35 cellular contexts compared by ENCODE assay signal in the genomic region with DNA sequence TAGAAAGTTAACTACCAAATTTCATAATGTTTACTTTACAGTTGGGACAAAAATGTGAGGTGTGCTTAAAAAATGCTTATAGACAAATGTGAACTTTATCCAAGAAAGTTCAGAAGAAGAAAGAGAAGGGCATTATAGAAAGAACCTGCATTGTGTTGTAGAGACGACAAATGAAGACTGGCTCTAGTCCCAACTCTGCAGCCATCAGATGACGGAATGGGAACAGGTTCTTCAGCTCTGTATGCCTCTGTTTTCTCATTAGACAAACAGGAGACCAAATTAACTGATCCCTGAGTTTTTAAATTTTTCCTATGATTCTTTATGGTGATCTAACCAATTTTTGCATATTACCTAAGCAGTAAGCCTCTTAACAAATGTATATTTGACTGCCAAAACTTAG. TPM values are rescaled to one million over a fixed set of nuclear protein-coding genes. Genes with fewer than 3 reads are reported as not detected.
"Had no signal": no experiment of that assay in that cellular context is flagged by ENCODE, and none has a peak within 500 bp of the region (broad histone marks: within the 10 kb centered on the region; RNA-seq: fewer than 3 reads in every experiment).

No MANE protein-coding gene starts in this region.

- H3K4me3 Mint-ChIP-seq: activated CD4-positive, alpha-beta memory T cell treated with anti-CD3 and anti-CD28 coated beads for 36 hours; activated CD4-positive, alpha-beta T cell treated with anti-CD3 and anti-CD28 coated beads for 36 hours; activated CD4-positive, alpha-beta T cell treated with anti-CD3 and anti-CD28 coated beads, Interleukin-2, amount 10 ng/mL, durations not matched to agents 24 days and 14 days; activated CD8-positive, alpha-beta memory T cell treated with anti-CD3 and anti-CD28 coated beads, Interleukin-2, amount 10 ng/mL, durations not matched to agents 7 days and 5 days; activated CD8-positive, alpha-beta T cell treated with anti-CD3 and anti-CD28 coated beads, Interleukin-2, amount 10 ng/mL, durations not matched to agents 7 days and 5 days; activated naive CD4-positive, alpha-beta T cell treated with anti-CD3 and anti-CD28 coated beads for 36 hours; activated naive CD4-positive, alpha-beta T cell treated with anti-CD3 and anti-CD28 coated beads, Interleukin-2, amount 50 U/mL, for 24 hours; activated naive CD8-positive, alpha-beta T cell treated with anti-CD3 and anti-CD28 coated beads for 36 hours; activated naive CD8-positive, alpha-beta T cell treated with anti-CD3 and anti-CD28 coated beads, Interleukin-2, amount 50 U/mL, for 24 hours; activated T-helper 1 cell treated with anti-CD3 and anti-CD28 coated beads, Interleukin-12 subunit alpha, Interleukin-12 subunit beta, Interleukin-2, Interleukin-4 antibody, amounts not matched to agents 30 ng/mL and 10 ng/mL and 1 ng/mL, durations not matched to agents 14 hours and 24 hours and 36 hours; T-cell; T-helper 1 cell treated with Interleukin-12 subunit alpha and Interleukin-12 subunit beta and Interleukin-4 antibody, amounts not matched to agents 30 μg/mL and 1 μg/mL, for 36 hours had no signal

- DNase-seq: activated CD4-positive, alpha-beta memory T cell treated with anti-CD3 and anti-CD28 coated beads for 36 hours; activated CD4-positive, alpha-beta T cell treated with anti-CD3 and anti-CD28 coated beads for 36 hours; activated CD4-positive, alpha-beta T cell treated with anti-CD3 and anti-CD28 coated beads, Interleukin-2, amount 10 ng/mL, durations not matched to agents 24 days and 14 days; activated CD4-positive, CD25-positive, alpha-beta regulatory T cell; activated CD4-positive, CD25-positive, alpha-beta regulatory T cell treated with anti-CD3 and anti-CD28 coated beads, Interleukin-2, amount 50 U/mL, for 72 hours; activated CD8-positive, alpha-beta memory T cell treated with anti-CD3 and anti-CD28 coated beads, Interleukin-2, amount 10 ng/mL, durations not matched to agents 7 days and 5 days; activated CD8-positive, alpha-beta memory T cell treated with anti-CD3 and anti-CD28 coated beads, Interleukin-2, amount 50 U/mL, for 4 hours; activated CD8-positive, alpha-beta T cell treated with anti-CD3 and anti-CD28 coated beads, Interleukin-2, amount 10 ng/mL, durations not matched to agents 7 days and 5 days; activated effector memory CD4-positive, alpha-beta T cell treated with anti-CD3 and anti-CD28 coated beads, Interleukin-2, amount 50 U/mL, for 16 hours; activated naive CD4-positive, alpha-beta T cell treated with anti-CD3 and anti-CD28 coated beads for 36 hours; activated naive CD8-positive, alpha-beta T cell treated with anti-CD3 and anti-CD28 coated beads for 36 hours; activated naive CD8-positive, alpha-beta T cell treated with anti-CD3 and anti-CD28 coated beads, Interleukin-2, amount 50 U/mL, for 24 hours; activated T-cell treated with anti-CD3 and anti-CD28 coated beads, Interleukin-2, amount 50 U/mL, for 1 hour; activated T-cell treated with anti-CD3 and anti-CD28 coated beads, Interleukin-2, amount 50 U/mL, for 48 hours; adrenal gland; amygdala; aorta; body of pancreas; central memory CD4-positive, alpha-beta T cell; cerebellar nuclear complex; colonic mucosa; effector CD8-positive, alpha-beta T cell; esophagus squamous epithelium; foreskin melanocyte; T-cell; T-helper 9 cell had no signal

- H3K9me3 Mint-ChIP-seq: activated CD4-positive, alpha-beta memory T cell treated with anti-CD3 and anti-CD28 coated beads for 36 hours; activated CD4-positive, alpha-beta T cell treated with anti-CD3 and anti-CD28 coated beads, Interleukin-2, amount 10 ng/mL, durations not matched to agents 24 days and 14 days; activated naive CD4-positive, alpha-beta T cell treated with anti-CD3 and anti-CD28 coated beads, Interleukin-2, amount 50 U/mL, for 24 hours; activated naive CD8-positive, alpha-beta T cell treated with anti-CD3 and anti-CD28 coated beads for 36 hours; activated naive CD8-positive, alpha-beta T cell treated with anti-CD3 and anti-CD28 coated beads, Interleukin-2, amount 50 U/mL, for 24 hours; activated T-helper 1 cell treated with anti-CD3 and anti-CD28 coated beads, Interleukin-12 subunit alpha, Interleukin-12 subunit beta, Interleukin-2, Interleukin-4 antibody, amounts not matched to agents 30 ng/mL and 10 ng/mL and 1 ng/mL, durations not matched to agents 14 hours and 24 hours and 36 hours; activated T-helper 2 cell treated with anti-CD3 and anti-CD28 coated beads, Interferon-gamma antibody, Interleukin-2, Interleukin-4, amounts not matched to agents 10 μg/mL and 5 μg/mL and 100 μg/mL, durations not matched to agents 14 hours and 24 hours and 36 hours; T-helper 1 cell treated with Interleukin-12 subunit alpha and Interleukin-12 subunit beta and Interleukin-4 antibody, amounts not matched to agents 30 μg/mL and 1 μg/mL, for 36 hours had no signal

- H3K4me3 ChIP-seq: adrenal gland, body of pancreas, colonic mucosa, esophagus squamous epithelium, gastroesophageal sphincter had no signal

- H3K27ac ChIP-seq: adrenal gland, body of pancreas, colonic mucosa, epithelial cell of prostate, esophagus squamous epithelium had no signal

- H3K27me3 ChIP-seq: adrenal gland, body of pancreas, colonic mucosa, esophagus squamous epithelium, gastroesophageal sphincter had no signal

- H3K9me3 ChIP-seq: adrenal gland, body of pancreas, colonic mucosa, esophagus squamous epithelium, gastroesophageal sphincter had no signal

- H3K27ac Mint-ChIP-seq: activated CD4-positive, alpha-beta memory T cell treated with anti-CD3 and anti-CD28 coated beads for 36 hours; activated CD4-positive, alpha-beta T cell treated with anti-CD3 and anti-CD28 coated beads for 36 hours; activated CD4-positive, alpha-beta T cell treated with anti-CD3 and anti-CD28 coated beads, Interleukin-2, amount 10 ng/mL, durations not matched to agents 24 days and 14 days; activated CD8-positive, alpha-beta memory T cell treated with anti-CD3 and anti-CD28 coated beads, Interleukin-2, amount 10 ng/mL, durations not matched to agents 7 days and 5 days; activated CD8-positive, alpha-beta T cell treated with anti-CD3 and anti-CD28 coated beads, Interleukin-2, amount 10 ng/mL, durations not matched to agents 7 days and 5 days; activated naive CD4-positive, alpha-beta T cell treated with anti-CD3 and anti-CD28 coated beads for 36 hours; activated naive CD4-positive, alpha-beta T cell treated with anti-CD3 and anti-CD28 coated beads, Interleukin-2, amount 50 U/mL, for 24 hours; activated naive CD8-positive, alpha-beta T cell treated with anti-CD3 and anti-CD28 coated beads for 36 hours; activated naive CD8-positive, alpha-beta T cell treated with anti-CD3 and anti-CD28 coated beads, Interleukin-2, amount 50 U/mL, for 24 hours; activated T-helper 1 cell treated with anti-CD3 and anti-CD28 coated beads, Interleukin-12 subunit alpha, Interleukin-12 subunit beta, Interleukin-2, Interleukin-4 antibody, amounts not matched to agents 30 ng/mL and 10 ng/mL and 1 ng/mL, durations not matched to agents 14 hours and 24 hours and 36 hours; activated T-helper 2 cell treated with anti-CD3 and anti-CD28 coated beads, Interferon-gamma antibody, Interleukin-2, Interleukin-4, amounts not matched to agents 10 μg/mL and 5 μg/mL and 100 μg/mL, durations not matched to agents 14 hours and 24 hours and 36 hours; T-cell; T-helper 1 cell treated with Interleukin-12 subunit alpha and Interleukin-12 subunit beta and Interleukin-4 antibody, amounts not matched to agents 30 μg/mL and 1 μg/mL, for 36 hours had no signal

- H3K36me3 ChIP-seq: adrenal gland, colonic mucosa, esophagus squamous epithelium, gastroesophageal sphincter had no signal

- ATAC-seq: activated CD4-positive, alpha-beta T cell treated with anti-CD3 and anti-CD28 coated beads for 36 hours; activated CD8-positive, alpha-beta memory T cell treated with anti-CD3 and anti-CD28 coated beads, Interleukin-2, amount 10 ng/mL, durations not matched to agents 7 days and 5 days; activated CD8-positive, alpha-beta T cell treated with anti-CD3 and anti-CD28 coated beads, Interleukin-2, amount 10 ng/mL, durations not matched to agents 7 days and 5 days; activated naive CD8-positive, alpha-beta T cell treated with anti-CD3 and anti-CD28 coated beads, Interleukin-2, amount 50 U/mL, for 24 hours; body of pancreas; gastroesophageal sphincter; T-cell had no signal

- H3K4me1 Mint-ChIP-seq: activated CD4-positive, alpha-beta T cell treated with anti-CD3 and anti-CD28 coated beads for 36 hours; activated CD4-positive, alpha-beta T cell treated with anti-CD3 and anti-CD28 coated beads, Interleukin-2, amount 10 ng/mL, durations not matched to agents 24 days and 14 days; activated CD8-positive, alpha-beta memory T cell treated with anti-CD3 and anti-CD28 coated beads, Interleukin-2, amount 10 ng/mL, durations not matched to agents 7 days and 5 days; activated naive CD4-positive, alpha-beta T cell treated with anti-CD3 and anti-CD28 coated beads, Interleukin-2, amount 50 U/mL, for 24 hours; activated naive CD8-positive, alpha-beta T cell treated with anti-CD3 and anti-CD28 coated beads for 36 hours; activated naive CD8-positive, alpha-beta T cell treated with anti-CD3 and anti-CD28 coated beads, Interleukin-2, amount 50 U/mL, for 24 hours; T-cell had no signal

- H3K36me3 Mint-ChIP-seq: activated CD4-positive, alpha-beta memory T cell treated with anti-CD3 and anti-CD28 coated beads for 36 hours; activated CD8-positive, alpha-beta memory T cell treated with anti-CD3 and anti-CD28 coated beads, Interleukin-2, amount 10 ng/mL, durations not matched to agents 7 days and 5 days; activated naive CD4-positive, alpha-beta T cell treated with anti-CD3 and anti-CD28 coated beads, Interleukin-2, amount 50 U/mL, for 24 hours; activated naive CD8-positive, alpha-beta T cell treated with anti-CD3 and anti-CD28 coated beads for 36 hours; T-cell had no signal

RNA-seq across cellular contexts. Expression of a gene that starts 49.2 kb away (rescaled TPM):
- total RNA-seq: activated CD4-positive, alpha-beta memory T cell treated with anti-CD3 and anti-CD28 coated beads for 36 hours; activated CD4-positive, alpha-beta T cell treated with anti-CD3 and anti-CD28 coated beads for 36 hours; activated CD4-positive, alpha-beta T cell treated with anti-CD3 and anti-CD28 coated beads, Interleukin-2, amount 10 ng/mL, durations not matched to agents 24 days and 14 days; activated CD8-positive, alpha-beta memory T cell treated with anti-CD3 and anti-CD28 coated beads for 36 hours; activated CD8-positive, alpha-beta memory T cell treated with anti-CD3 and anti-CD28 coated beads, Interleukin-2, amount 10 ng/mL, durations not matched to agents 7 days and 5 days; activated CD8-positive, alpha-beta T cell treated with anti-CD3 and anti-CD28 coated beads, Interleukin-2, amount 10 ng/mL, durations not matched to agents 7 days and 5 days; activated naive CD4-positive, alpha-beta T cell treated with anti-CD3 and anti-CD28 coated beads for 36 hours; activated naive CD8-positive, alpha-beta T cell treated with anti-CD3 and anti-CD28 coated beads for 36 hours; activated T-helper 1 cell treated with anti-CD3 and anti-CD28 coated beads, Interleukin-12 subunit alpha, Interleukin-12 subunit beta, Interleukin-2, Interleukin-4 antibody, amounts not matched to agents 30 ng/mL and 10 ng/mL and 1 ng/mL, durations not matched to agents 14 hours and 24 hours and 36 hours; activated T-helper 2 cell treated with anti-CD3 and anti-CD28 coated beads, Interferon-gamma antibody, Interleukin-2, Interleukin-4, amounts not matched to agents 10 μg/mL and 5 μg/mL and 100 μg/mL, durations not matched to agents 14 hours and 24 hours and 36 hours; endothelial cell of umbilical vein; T-helper 2 cell treated with Interferon-gamma antibody and Interleukin-4, amounts not matched to agents 100 ng/mL and 5 ng/mL, for 36 hours had no signal
